Comparison of ENCODE assay signal across 9 cellular contexts in genomic region chr3:32428092-32429068, GRCh38. TPM values are rescaled to one million over a fixed set of nuclear protein-coding genes. Genes with fewer than 3 reads are reported as not detected.
DNase-seq lines count a peak whose midpoint lies in the region; ATAC-seq lines count a peak whose summit lies in the region.
"Had no signal": no experiment of that assay in that cellular context is flagged by ENCODE, and none has a peak within 500 bp of the region (broad histone marks: within the 10 kb centered on the region; RNA-seq: fewer than 3 reads in every experiment).

No MANE protein-coding gene starts in this region.

- H3K27ac ChIP-seq in Karpas-422 (ENCODE audit: low read length) = no peak overlapping the region
- H3K27ac ChIP-seq: C4-2B had no signal

- H3K4me1 Mint-ChIP-seq in stimulated activated effector memory CD8-positive, alpha-beta T cell treated with anti-CD3 and anti-CD28 coated beads, Interleukin-12 subunit alpha, Interleukin-12 subunit beta, amount 100 ng/mL, for 72 hours = peaks cover 79% of the 10 kb centered on the region

- peak; percentile 54 for DNase-seq in activated T-cell treated with anti-CD3 and anti-CD28 coated beads, Interleukin-2, amount 50 U/mL, for 1 hour
- DNase-seq in activated T-cell treated with anti-CD3 and anti-CD28 coated beads for 4 hours (no peak), UCSD-AML1 (lab: John Stamatoyannopoulos, UW; ENCODE audit: unreplicated experiment) (peak; percentile 39), Karpas-422 (no peak), NCI-H1105 treated with DMSO at 0.1 percent for 48 hours (lab: John Stamatoyannopoulos, UW) (no peak), NCI-H2029 treated with DMSO at 0.1 percent for 48 hours (lab: John Stamatoyannopoulos, UW) (no peak)
- peak in 1 of 2 donors; percentile 57 for DNase-seq in stimulated activated effector memory CD8-positive, alpha-beta T cell treated with anti-CD3 and anti-CD28 coated beads, Interleukin-12 subunit alpha, Interleukin-12 subunit beta, amount 100 ng/mL, for 72 hours (ENCODE audit: low spot score in 2 of 2)

- H3K9me3 Mint-ChIP-seq in stimulated activated effector memory CD8-positive, alpha-beta T cell treated with anti-CD3 and anti-CD28 coated beads, Interleukin-12 subunit alpha, Interleukin-12 subunit beta, amount 100 ng/mL, for 72 hours = no peaks in the 10 kb centered on the region

- no peak overlapping the region for H3K4me3 ChIP-seq in Karpas-422 (ENCODE audit: low read length)

- peak overlapping the region; percentile 84 for H3K27ac Mint-ChIP-seq in stimulated activated effector memory CD8-positive, alpha-beta T cell treated with anti-CD3 and anti-CD28 coated beads, Interleukin-12 subunit alpha, Interleukin-12 subunit beta, amount 100 ng/mL, for 72 hours

- no peaks in the 10 kb centered on the region for H3K9me2 ChIP-seq in Karpas-422 (replicated peaks; ENCODE audit: insufficient read depth, low read length)

- H3K36me3 ChIP-seq in Karpas-422 (ENCODE audit: insufficient read depth, low read length) = no peaks in the 10 kb centered on the region

- ATAC-seq in HG02981 (IDR thresholded peaks at IDR 0.05; ENCODE audit: unreplicated experiment) = peak; percentile 75
- ATAC-seq in stimulated activated effector memory CD8-positive, alpha-beta T cell treated with anti-CD3 and anti-CD28 coated beads, Interleukin-12 subunit alpha, Interleukin-12 subunit beta, amount 100 ng/mL, for 72 hours = peak; percentile 58

- H3K9me3 ChIP-seq in Karpas-422 (ENCODE audit: low read length) = no peaks in the 10 kb centered on the region

- H3K4me1 ChIP-seq in Karpas-422 (ENCODE audit: low read length) = no peaks in the 10 kb centered on the region

- no peak overlapping the region for H3K9ac ChIP-seq in Karpas-422 (ENCODE audit: low read length)

- H3K4me3 Mint-ChIP-seq in stimulated activated effector memory CD8-positive, alpha-beta T cell treated with anti-CD3 and anti-CD28 coated beads, Interleukin-12 subunit alpha, Interleukin-12 subunit beta, amount 100 ng/mL, for 72 hours = peak overlapping the region; percentile 63

- H3K4me2 ChIP-seq in Karpas-422 (ENCODE audit: low read depth, low read length, poor library complexity, severe bottlenecking) = no peak overlapping the region

- H2AFZ ChIP-seq in Karpas-422 (ENCODE audit: low read length) = no peak overlapping the region

- no peaks in the 10 kb centered on the region for H3K79me2 ChIP-seq in Karpas-422 (ENCODE audit: low read length)

- no peaks in the 10 kb centered on the region for H4K20me1 ChIP-seq in Karpas-422 (ENCODE audit: insufficient read depth, low read depth, low read length)

- no peaks in the 10 kb centered on the region for H3K27me3 ChIP-seq in Karpas-422 (ENCODE audit: low read length)

- H3K36me3 Mint-ChIP-seq in stimulated activated effector memory CD8-positive, alpha-beta T cell treated with anti-CD3 and anti-CD28 coated beads, Interleukin-12 subunit alpha, Interleukin-12 subunit beta, amount 100 ng/mL, for 72 hours = no peaks in the 10 kb centered on the region

RNA-seq across cellular contexts. Expression of gene CMTM7, which starts 36.7 kb away (rescaled TPM):
- 7.1 and 8.9 TPM in 2 replicates for total RNA-seq in Karpas-422 (2014; rRNA removed; shearing (Covaris generic); ENCODE audit: low replicate concordance)

Comparison
In these comparisons a context has a peak if more than half of its experiments do, and no peak if none do; other contexts are left out.
1. DNase-seq: peak in activated T-cell treated with anti-CD3 and anti-CD28 coated beads, Interleukin-2, amount 50 U/mL, for 1 hour (single experiment) and UCSD-AML1 (single experiment); none in activated T-cell treated with anti-CD3 and anti-CD28 coated beads for 4 hours (single experiment), Karpas-422 (single experiment), NCI-H1105 treated with DMSO at 0.1 percent for 48 hours (single experiment) and NCI-H2029 treated with DMSO at 0.1 percent for 48 hours (single experiment).